Comparison of ENCODE assay signal across 9 cellular contexts in the genomic region with DNA sequence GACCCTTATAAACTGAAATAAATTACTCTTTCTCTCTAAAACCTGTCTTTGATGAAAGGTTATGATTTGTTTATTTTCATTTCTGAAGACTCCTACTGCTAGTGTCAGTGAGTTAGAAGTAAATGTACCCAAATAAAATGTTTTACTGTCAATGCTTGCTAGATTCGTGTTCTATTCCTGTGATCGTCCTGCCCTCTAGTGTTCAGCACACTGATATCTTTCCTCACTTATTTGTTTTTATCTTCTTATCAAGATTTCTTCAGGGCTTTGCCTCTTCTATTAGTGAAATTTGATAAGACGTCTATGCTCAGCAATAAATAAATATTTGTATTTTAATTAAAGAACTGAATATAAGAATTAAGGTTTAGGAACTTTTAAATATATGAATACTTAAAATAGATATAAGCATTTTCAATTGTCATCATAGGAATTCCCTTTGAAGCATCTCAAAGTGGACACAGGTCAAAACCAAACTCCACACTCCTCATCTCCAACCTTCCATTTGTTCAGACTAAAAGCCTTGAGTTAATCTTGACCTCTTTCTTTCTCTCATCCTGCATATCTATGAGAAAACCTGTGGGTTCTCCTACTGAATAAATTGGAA.
A peak's percentile ranks its signal among the peaks of the same experiment; 100 is the strongest.
DNase-seq lines count a peak whose midpoint lies in the region; ATAC-seq, FAIRE-seq and TF ChIP-seq lines count a peak whose summit lies in the region.
"Had no signal": no experiment of that assay in that cellular context is flagged by ENCODE, and none has a peak within 500 bp of the region (broad histone marks: within the 10 kb centered on the region; RNA-seq: fewer than 3 reads in every experiment).

No MANE protein-coding gene starts in this region.

- H3K27me3 ChIP-seq in HL-60 (ENCODE audit: insufficient read depth, poor library complexity, severe bottlenecking): no peaks in the 10 kb centered on the region
- H3K27me3 ChIP-seq in tibial artery: no peaks in the 10 kb centered on the region
- H3K27me3 ChIP-seq: SJCRH30 had no signal

- TF ChIP-seq CTCF in HL-60 (IDR thresholded peaks at IDR 0.05; ENCODE audit: insufficient read depth, low read length): peak; percentile 2
- TF ChIP-seq CTCF in fibroblast of the aortic adventitia (IDR thresholded peaks at IDR 0.05; ENCODE audit: insufficient read depth, low read length): peak; percentile 65
- peak; percentile 31 to 35 for TF ChIP-seq CTCF in tibial artery (IDR thresholded peaks at IDR 0.05)

- no peak for FAIRE-seq in GM19239 (lab: Jason Lieb, UNC)

- H3K27ac ChIP-seq in HL-60 (replicated peaks) (no peak overlapping the region), tibial artery (no peak overlapping the region)
- H3K27ac ChIP-seq: SJCRH30 had no signal

- H3K4me1 ChIP-seq in tibial artery: peaks cover 0 to 4% (median 0%) of the 10 kb centered on the region in 4 donors
- H3K4me1 ChIP-seq: SJCRH30 had no signal

- no peaks in the 10 kb centered on the region for H3K36me3 ChIP-seq in tibial artery
- H3K36me3 ChIP-seq: SJCRH30 had no signal

- peak; percentile 76 for DNase-seq in DMS53 (lab: John Stamatoyannopoulos, UW)
- peak in 1 of 2 experiments; percentile 6 for DNase-seq in HL-60 (ENCODE audit: low read depth in 1 of 2, low spot score in 1 of 2)
- peak; percentile 10 for DNase-seq in RPMI7951 (ENCODE audit: low read depth)
- DNase-seq in fibroblast of the aortic adventitia (ENCODE audit: low read depth): peak; percentile 78
- no peak for DNase-seq in tibial artery
- DNase-seq in GM19239 (ENCODE audit: insufficient read length, low spot score): no peak

- no peak overlapping the region for H3K4me3 ChIP-seq in HL-60 (replicated peaks; ENCODE audit: insufficient read depth, low read length)
- H3K4me3 ChIP-seq in fibroblast of the aortic adventitia (ENCODE audit: low read depth, low read length): no peak overlapping the region
- no peak overlapping the region for H3K4me3 ChIP-seq in tibial artery
- H3K4me3 ChIP-seq: SJCRH30 had no signal

- no peaks in the 10 kb centered on the region for H3K9me3 ChIP-seq in tibial artery
- H3K9me3 ChIP-seq: SJCRH30 had no signal

- ATAC-seq in HG03571 (IDR thresholded peaks at IDR 0.05; ENCODE audit: unreplicated experiment): no peak
- ATAC-seq in HG03439 (IDR thresholded peaks at IDR 0.05; ENCODE audit: unreplicated experiment): no peak

- intact Hi-C loops in tibial artery (cut with DNase I; ENCODE audit: low total_unique reads): no loop called here

Comparison
In these comparisons a context has a peak if more than half of its experiments do, and no peak if none do; other contexts are left out.
1. DNase-seq: peak in DMS53 (single experiment), RPMI7951 (single experiment) and fibroblast of the aortic adventitia (single experiment); none in tibial artery (0 of 2) and GM19239 (single experiment).
2. CTCF ChIP-seq: peak in every context shown above with its lines; median percentile 65 in fibroblast of the aortic adventitia; 33 in tibial artery; 2 in HL-60.